8 cellular contexts compared by ENCODE assay signal in the genomic region with DNA sequence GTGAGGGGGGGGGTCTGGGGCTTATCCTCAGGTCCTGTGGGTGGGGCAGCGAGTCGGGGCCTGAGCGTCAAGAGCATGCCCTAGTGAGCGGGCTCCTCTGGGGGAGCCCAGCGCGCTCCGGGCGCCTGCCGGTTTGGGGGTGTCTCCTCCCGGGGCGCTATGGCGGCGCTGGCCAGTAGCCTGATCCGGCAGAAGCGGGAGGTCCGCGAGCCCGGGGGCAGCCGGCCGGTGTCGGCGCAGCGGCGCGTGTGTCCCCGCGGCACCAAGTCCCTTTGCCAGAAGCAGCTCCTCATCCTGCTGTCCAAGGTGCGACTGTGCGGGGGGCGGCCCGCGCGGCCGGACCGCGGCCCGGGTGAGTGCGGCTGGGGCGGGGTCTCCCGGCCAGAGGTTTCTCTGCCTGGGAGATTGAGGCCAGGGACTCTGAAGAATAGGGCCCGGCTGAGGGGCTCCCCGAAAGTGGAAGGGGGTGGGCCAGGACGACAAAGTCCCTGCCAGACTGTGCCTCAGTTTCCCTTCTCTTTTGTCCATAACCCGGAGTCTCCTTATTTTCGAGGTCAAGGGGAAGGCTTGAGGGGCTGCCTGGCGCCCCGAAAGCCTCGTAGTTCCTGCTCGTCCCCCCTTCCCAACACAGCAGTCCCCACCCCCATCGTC. TPM values are rescaled to one million over a fixed set of nuclear protein-coding genes. Genes with fewer than 3 reads are reported as not detected.
A peak's percentile ranks its signal among the peaks of the same experiment; 100 is the strongest.
DNase-seq lines count a peak whose midpoint lies in the region; ATAC-seq, FAIRE-seq and TF ChIP-seq lines count a peak whose summit lies in the region.

A gene (plus strand): TSS at position 51 of the 651 bp plus-strand sequence. CDS start 109 bp downstream, at position 160.

- POLR2A ChIA-PET in A549 (lab: Yijun Ruan, JAX), result interaction anchor here (0.6 to 1.4 kb wide), 4 partner anchors 9 to 46 kb away, joined by 3 to 6 read pairs (median 4); a partner anchor contains a TSS

- peak within 1 kb of the TSS in 2 of 3 donors; percentile 35 to 72 for H3K27ac Mint-ChIP-seq in IgD-negative memory B cell

- FAIRE-seq in A549 (lab: Jason Lieb, UNC), result no peak

- H3K27me3 Mint-ChIP-seq in IgD-negative memory B cell, result peaks cover 47% of the 10 kb centered on the region

- peak within 1 kb of the TSS; percentile 4 to 55 for H3K9ac ChIP-seq in colonic mucosa (ENCODE audit: low read depth in 2 of 2, low read length in 2 of 2)

- peak within 1 kb of the TSS; percentile 98 for H3K4me2 ChIP-seq in A549

- peak within 1 kb of the TSS; percentile 41 to 93 (median 78) for H3K4me3 Mint-ChIP-seq in IgD-negative memory B cell

- 29% methylated on average over 29 of the region's 50 CpGs for WGBS in A549 (ENCODE audit: missing lambda C conversion rate)

- H3K9me3 Mint-ChIP-seq in IgD-negative memory B cell, result no peaks in the 10 kb centered on the region

- TF ChIP-seq POLR2A in A549 (IDR thresholded peaks at IDR 0.05; ENCODE audit: low read length), result peak; percentile 5

- TF ChIP-seq EP300 in A549 (IDR thresholded peaks at IDR 0.05), result no peak

- H3K9me3 ChIP-seq in A549, result no peaks in the 10 kb centered on the region
- no peaks in the 10 kb centered on the region for H3K9me3 ChIP-seq in colonic mucosa
- no peaks in the 10 kb centered on the region for H3K9me3 ChIP-seq in muscle layer of duodenum (ENCODE audit: control insufficient read depth in 1 of 2, low read length in 2 of 2)

- H3K27ac ChIP-seq in A549 (peak within 1 kb of the TSS; percentile 65 to 85), colonic mucosa (no peak within 1 kb of the TSS), muscle layer of duodenum (ENCODE audit: low read length) (no peak within 1 kb of the TSS)

- peak within 1 kb of the TSS; percentile 52 for H3K4me3 ChIP-seq in A549
- peak within 1 kb of the TSS; percentile 27 for H3K4me3 ChIP-seq in colonic mucosa
- peak within 1 kb of the TSS; percentile 30 to 61 for H3K4me3 ChIP-seq in muscle layer of duodenum (ENCODE audit: low read depth in 1 of 2, low read length in 2 of 2)

- TF ChIP-seq RAD21 in A549 (conservative IDR thresholded peaks at IDR 0.05 in 1 of 2, IDR thresholded peaks at IDR 0.05 in 1 of 2), result no peak

- no peaks in the 10 kb centered on the region for H3K36me3 ChIP-seq in colonic mucosa
- no peaks in the 10 kb centered on the region for H3K36me3 ChIP-seq in muscle layer of duodenum (ENCODE audit: control insufficient read depth in 1 of 2, insufficient read depth in 2 of 2, low read length in 2 of 2)

- H3K4me1 ChIP-seq in A549 (peaks cover 37% of the 10 kb centered on the region), colonic mucosa (peaks cover 18% of the 10 kb centered on the region), muscle layer of duodenum (ENCODE audit: control insufficient read depth in 1 of 2, insufficient read depth in 2 of 2, low read length in 2 of 2) (peaks cover 8 to 51% of the 10 kb centered on the region in 2 donors)

- H3K36me3 Mint-ChIP-seq in IgD-negative memory B cell, result peaks cover 4% of the 10 kb centered on the region

- peaks cover 21 to 30% (median 23%) of the 10 kb centered on the region in 3 donors for H3K4me1 Mint-ChIP-seq in IgD-negative memory B cell

- DNase-seq in A549 (ENCODE audit: low read depth in 1 of 2, low spot score in 1 of 2) (no peak), colonic mucosa (no peak), NOMO-1 (lab: John Stamatoyannopoulos, UW; ENCODE audit: unreplicated experiment in 2 of 2) (no peak), GM19240 (ENCODE audit: insufficient read length, low spot score) (no peak)

- CTCF ChIA-PET in A549 (lab: Yijun Ruan, JAX), result interaction anchor here (0.6 to 17.0 kb wide), 9 partner anchors 18 to 197 kb away, joined by 3 to 342 read pairs (median 8); a partner anchor contains a TSS

- H3K27me3 ChIP-seq in colonic mucosa (peaks cover 38% of the 10 kb centered on the region), muscle layer of duodenum (ENCODE audit: low read depth, low read length) (peaks cover 43% of the 10 kb centered on the region)

- ATAC-seq in A549, result no peak
- ATAC-seq in HG03354 (IDR thresholded peaks at IDR 0.05; ENCODE audit: poor library complexity, severe bottlenecking, unreplicated experiment), result no peak
- ATAC-seq in HG03460 (IDR thresholded peaks at IDR 0.05; ENCODE audit: unreplicated experiment), result no peak

- no peak for TF ChIP-seq CTCF in A549 (IDR thresholded peaks at IDR 0.05)
- no peak for TF ChIP-seq CTCF in colonic mucosa (IDR thresholded peaks at IDR 0.05)

- intact Hi-C loops in colonic mucosa (cut with DNase I), result loop anchor here (5.0 to 10.0 kb wide), 2 partner anchors 82 to 145 kb away; a partner anchor contains a TSS

TF ChIP-seq in A549, 52 proteins besides CTCF, POLR2A, EP300 and RAD21:
- no peak for TF ChIP-seq RCOR1 (IDR thresholded peaks at IDR 0.05; ENCODE audit: low read depth, low read length)
- TF ChIP-seq, protein P1, sequence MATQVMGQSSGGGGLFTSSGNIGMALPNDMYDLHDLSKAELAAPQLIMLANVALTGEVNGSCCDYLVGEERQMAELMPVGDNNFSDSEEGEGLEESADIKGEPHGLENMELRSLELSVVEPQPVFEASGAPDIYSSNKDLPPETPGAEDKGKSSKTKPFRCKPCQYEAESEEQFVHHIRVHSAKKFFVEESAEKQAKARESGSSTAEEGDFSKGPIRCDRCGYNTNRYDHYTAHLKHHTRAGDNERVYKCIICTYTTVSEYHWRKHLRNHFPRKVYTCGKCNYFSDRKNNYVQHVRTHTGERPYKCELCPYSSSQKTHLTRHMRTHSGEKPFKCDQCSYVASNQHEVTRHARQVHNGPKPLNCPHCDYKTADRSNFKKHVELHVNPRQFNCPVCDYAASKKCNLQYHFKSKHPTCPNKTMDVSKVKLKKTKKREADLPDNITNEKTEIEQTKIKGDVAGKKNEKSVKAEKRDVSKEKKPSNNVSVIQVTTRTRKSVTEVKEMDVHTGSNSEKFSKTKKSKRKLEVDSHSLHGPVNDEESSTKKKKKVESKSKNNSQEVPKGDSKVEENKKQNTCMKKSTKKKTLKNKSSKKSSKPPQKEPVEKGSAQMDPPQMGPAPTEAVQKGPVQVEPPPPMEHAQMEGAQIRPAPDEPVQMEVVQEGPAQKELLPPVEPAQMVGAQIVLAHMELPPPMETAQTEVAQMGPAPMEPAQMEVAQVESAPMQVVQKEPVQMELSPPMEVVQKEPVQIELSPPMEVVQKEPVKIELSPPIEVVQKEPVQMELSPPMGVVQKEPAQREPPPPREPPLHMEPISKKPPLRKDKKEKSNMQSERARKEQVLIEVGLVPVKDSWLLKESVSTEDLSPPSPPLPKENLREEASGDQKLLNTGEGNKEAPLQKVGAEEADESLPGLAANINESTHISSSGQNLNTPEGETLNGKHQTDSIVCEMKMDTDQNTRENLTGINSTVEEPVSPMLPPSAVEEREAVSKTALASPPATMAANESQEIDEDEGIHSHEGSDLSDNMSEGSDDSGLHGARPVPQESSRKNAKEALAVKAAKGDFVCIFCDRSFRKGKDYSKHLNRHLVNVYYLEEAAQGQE (IDR thresholded peaks at IDR 0.05), result peak; percentile 66; the same call in 1 of the 2 replicates
- TF ChIP-seq, protein P2, sequence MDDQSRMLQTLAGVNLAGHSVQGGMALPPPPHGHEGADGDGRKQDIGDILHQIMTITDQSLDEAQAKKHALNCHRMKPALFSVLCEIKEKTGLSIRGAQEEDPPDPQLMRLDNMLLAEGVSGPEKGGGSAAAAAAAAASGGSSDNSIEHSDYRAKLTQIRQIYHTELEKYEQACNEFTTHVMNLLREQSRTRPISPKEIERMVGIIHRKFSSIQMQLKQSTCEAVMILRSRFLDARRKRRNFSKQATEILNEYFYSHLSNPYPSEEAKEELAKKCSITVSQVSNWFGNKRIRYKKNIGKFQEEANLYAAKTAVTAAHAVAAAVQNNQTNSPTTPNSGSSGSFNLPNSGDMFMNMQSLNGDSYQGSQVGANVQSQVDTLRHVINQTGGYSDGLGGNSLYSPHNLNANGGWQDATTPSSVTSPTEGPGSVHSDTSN (IDR thresholded peaks at IDR 0.05), result peak; percentile 52; the same call in 1 of the 2 replicates
- no peak for TF ChIP-seq HEYL (CRISPR knock-in tag; IDR thresholded peaks at IDR 0.05)
- TF ChIP-seq HOXB5 (CRISPR knock-in tag; IDR thresholded peaks at IDR 0.05), result no peak
- TF ChIP-seq, protein P3, sequence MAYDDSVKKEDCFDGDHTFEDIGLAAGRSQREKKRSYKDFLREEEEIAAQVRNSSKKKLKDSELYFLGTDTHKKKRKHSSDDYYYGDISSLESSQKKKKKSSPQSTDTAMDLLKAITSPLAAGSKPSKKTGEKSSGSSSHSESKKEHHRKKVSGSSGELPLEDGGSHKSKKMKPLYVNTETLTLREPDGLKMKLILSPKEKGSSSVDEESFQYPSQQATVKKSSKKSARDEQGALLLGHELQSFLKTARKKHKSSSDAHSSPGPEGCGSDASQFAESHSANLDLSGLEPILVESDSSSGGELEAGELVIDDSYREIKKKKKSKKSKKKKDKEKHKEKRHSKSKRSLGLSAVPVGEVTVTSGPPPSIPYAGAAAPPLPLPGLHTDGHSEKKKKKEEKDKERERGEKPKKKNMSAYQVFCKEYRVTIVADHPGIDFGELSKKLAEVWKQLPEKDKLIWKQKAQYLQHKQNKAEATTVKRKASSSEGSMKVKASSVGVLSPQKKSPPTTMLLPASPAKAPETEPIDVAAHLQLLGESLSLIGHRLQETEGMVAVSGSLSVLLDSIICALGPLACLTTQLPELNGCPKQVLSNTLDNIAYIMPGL (CRISPR knock-in tag; IDR thresholded peaks at IDR 0.05; ENCODE audit: borderline replicate concordance), result no peak

RNA-seq across cellular contexts. Expression of the gene that starts here (rescaled TPM):
- polyA plus RNA-seq in A549 (2011; rRNA removed), result 1.4 and 1.9 TPM in 2 replicates
- 0.71 and 0.74 TPM in 2 replicates for polyA plus RNA-seq in A549 (2012; cell fraction: cytosol; rRNA removed)
- polyA plus RNA-seq in A549 (2012; cell fraction: nucleus; rRNA removed), result 3.3 and 4.8 TPM in 2 replicates
- polyA plus RNA-seq in A549 (2017; fragmentation: RNase III; extraction: RNeasy Plus Mini Kit Qiagen cat#74134 plus additional on column Dnase treatment), result 1.1 to 1.8 TPM (median 1.5 TPM) in 3 replicates
- 1.0 and 1.3 TPM in 2 replicates for polyA minus RNA-seq in A549 (2011; rRNA and poly(A)+ RNA removed)
- polyA plus RNA-seq in IgD-negative memory B cell, result not detected
- 1 to 10 TPM; 1.2 to 1.6 TPM for total RNA-seq in colonic mucosa

Comparison
In these comparisons a context has a peak if more than half of its experiments do, and no peak if none do; other contexts are left out.
1. H3K27ac ChIP-seq: peak in A549 (2 of 2); none in colonic mucosa (single experiment) and muscle layer of duodenum (single experiment).
2. Peak in every context shown above with its lines, with median percentiles within 50 percentile points of each other: H3K4me3 ChIP-seq.